32 cellular contexts compared by ENCODE assay signal in the genomic region with DNA sequence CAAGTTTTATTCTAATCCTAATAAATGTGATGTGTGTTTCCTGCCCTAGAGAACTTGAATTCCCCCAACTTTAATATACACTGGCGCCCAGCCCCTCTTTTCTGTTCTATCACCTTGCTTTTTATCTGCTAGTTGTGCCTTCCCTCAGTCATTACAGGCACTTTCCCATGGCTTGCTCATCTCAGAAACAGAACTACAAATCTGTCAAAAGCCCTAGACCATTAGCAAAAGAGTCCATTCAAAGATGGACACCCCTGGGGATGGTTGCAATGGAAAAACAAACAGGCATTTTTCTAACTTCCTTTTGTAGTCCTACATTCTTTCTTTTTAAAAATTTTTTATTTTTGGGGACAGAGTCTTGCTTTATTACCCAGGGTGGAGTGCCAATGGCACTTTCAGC. TPM values are rescaled to one million over a fixed set of nuclear protein-coding genes. Genes with fewer than 3 reads are reported as not detected.
A peak's percentile ranks its signal among the peaks of the same experiment; 100 is the strongest.
DNase-seq lines count a peak whose midpoint lies in the region; ATAC-seq and TF ChIP-seq lines count a peak whose summit lies in the region.
"Had no signal": no experiment of that assay in that cellular context is flagged by ENCODE, and none has a peak within 500 bp of the region (broad histone marks: within the 10 kb centered on the region; RNA-seq: fewer than 3 reads in every experiment).

No MANE protein-coding gene starts in this region.

- peak; percentile 66 for ATAC-seq in GM18868 (IDR thresholded peaks at IDR 0.05; ENCODE audit: unreplicated experiment)
- ATAC-seq in Panc1: no peak
- ATAC-seq: A549; CD8-positive, alpha-beta T cell had no signal

- H3K4me1 Mint-ChIP-seq in nephron progenitor cell: peaks cover 57% of the 10 kb centered on the region
- H3K4me1 Mint-ChIP-seq: B cell; CD14-positive monocyte; CD4-positive, CD25-positive, alpha-beta regulatory T cell; CD8-positive, alpha-beta memory T cell had no signal

- no peaks in the 10 kb centered on the region for H3K4me1 ChIP-seq in Panc1 (ENCODE audit: control insufficient read depth, insufficient read depth, low read length)
- H3K4me1 ChIP-seq in left ventricle myocardium inferior: peaks cover 21% of the 10 kb centered on the region
- H3K4me1 ChIP-seq: A549; BLaER1 treated with 17β-estradiol and CSF1 and Interleukin-3, amounts not matched to agents 10 nM and 100 nM; Caco-2 had no signal

- in situ Hi-C loops in Panc1 (cut with HindIII; ENCODE audit: low pct_unique_long_range_greater_than_20kb, low sequenced_read_pairs): no loop called here

- H3K36me3 ChIP-seq in Panc1 (ENCODE audit: control insufficient read depth, insufficient read depth, low read length): no peaks in the 10 kb centered on the region
- no peaks in the 10 kb centered on the region for H3K36me3 ChIP-seq in left ventricle myocardium inferior
- H3K36me3 ChIP-seq: BE2C; BLaER1; BLaER1 treated with 17β-estradiol and CSF1 and Interleukin-3, amounts not matched to agents 10 nM and 100 nM had no signal

- peak overlapping the region; percentile 52 for H3K27ac Mint-ChIP-seq in nephron progenitor cell
- H3K27ac Mint-ChIP-seq: B cell; CD4-positive, alpha-beta memory T cell; CD4-positive, alpha-beta T cell; CD4-positive, CD25-positive, alpha-beta regulatory T cell; CD8-positive, alpha-beta memory T cell; CD8-positive, alpha-beta T cell had no signal

- H3K36me3 Mint-ChIP-seq in nephron progenitor cell (ENCODE audit: low read depth): no peaks in the 10 kb centered on the region
- H3K36me3 Mint-ChIP-seq: CD8-positive, alpha-beta memory T cell; CD8-positive, alpha-beta T cell had no signal

- DNase-seq in Panc1 (ENCODE audit: low read depth, low spot score) (no peak), nephron progenitor cell (no peak), left ventricle myocardium inferior (no peak), NCI-H1105 (lab: John Stamatoyannopoulos, UW) (no peak), DMS 273 treated with DMSO at 0.1 percent for 48 hours (lab: John Stamatoyannopoulos, UW) (no peak)
- DNase-seq: 8988T; ACHN; AML-193; BE2C; C1 segment of cervical spinal cord; Caco-2; Calu3; CD4-positive, alpha-beta memory T cell; CD4-positive, alpha-beta T cell; CD4-positive, CD25-positive, alpha-beta regulatory T cell; CD8-positive, alpha-beta memory T cell; CD8-positive, alpha-beta T cell; COR-L47; DMS153; DMS53; DMS79; DMS79 treated with DMSO at 0.1 percent for 48 hours; DND-41; EL had no signal

- H3K9me3 ChIP-seq in Panc1 (ENCODE audit: control insufficient read depth, insufficient read depth, low read depth, low read length) (no peaks in the 10 kb centered on the region), left ventricle myocardium inferior (replicated peaks) (peaks cover 5% of the 10 kb centered on the region)
- H3K9me3 ChIP-seq: A549; BE2C; BLaER1; BLaER1 treated with 17β-estradiol and CSF1 and Interleukin-3, amounts not matched to agents 10 nM and 100 nM; Caco-2 had no signal

- H3K4me3 ChIP-seq in Panc1 (ENCODE audit: low read depth in 2 of 2, low read length in 2 of 2) (no peak overlapping the region), left ventricle myocardium inferior (no peak overlapping the region)
- H3K4me3 ChIP-seq: A549; BLaER1; BLaER1 treated with 17β-estradiol and CSF1 and Interleukin-3, amounts not matched to agents 10 nM and 100 nM had no signal

- no TSS peak for BruUV-seq in Panc1 (replicated peaks; lab: Mats Ljungman, UMichigan)

- H3K4me3 Mint-ChIP-seq in nephron progenitor cell: no peak overlapping the region
- H3K4me3 Mint-ChIP-seq: B cell; CD14-positive monocyte; CD4-positive, alpha-beta memory T cell; CD4-positive, alpha-beta T cell; CD4-positive, CD25-positive, alpha-beta regulatory T cell; CD8-positive, alpha-beta memory T cell; CD8-positive, alpha-beta T cell had no signal

- H3K27me3 Mint-ChIP-seq in nephron progenitor cell (ENCODE audit: low read depth, poor library complexity): peaks cover 8% of the 10 kb centered on the region
- H3K27me3 Mint-ChIP-seq: B cell; CD4-positive, alpha-beta memory T cell; CD4-positive, alpha-beta T cell had no signal

- H3K27ac ChIP-seq in Panc1 (ENCODE audit: low read length) (peak overlapping the region; percentile 12; the same call in 1 of the 2 replicates), left ventricle myocardium inferior (replicated peaks) (no peak overlapping the region)
- H3K27ac ChIP-seq: 22Rv1; A549; BLaER1; BLaER1 treated with 17β-estradiol and CSF1 and Interleukin-3, amounts not matched to agents 10 nM and 100 nM; C4-2B had no signal

- intact Hi-C loops in Panc1 (cut with micrococcal nuclease; ENCODE audit: unreplicated experiment) (no loop called here), left ventricle myocardium inferior (cut with micrococcal nuclease) (loop anchor here (10.0 kb wide), 1 partner anchor 95 kb away; no protein-coding TSS in a partner anchor)

- CTCF ChIA-PET in Panc1 (lab: Charles Lee): interaction anchor here (0.6 kb wide), 1 partner anchor 60 kb away, joined by 4 read pairs; no protein-coding TSS in a partner anchor

- H3K9me3 Mint-ChIP-seq in nephron progenitor cell: peaks cover 4% of the 10 kb centered on the region
- H3K9me3 Mint-ChIP-seq: CD8-positive, alpha-beta T cell had no signal

- TF ChIP-seq CTCF in Panc1 (IDR thresholded peaks at IDR 0.05) (no peak), nephron progenitor cell (IDR thresholded peaks at IDR 0.05) (no peak), left ventricle myocardium inferior (IDR thresholded peaks at IDR 0.05; ENCODE audit: borderline replicate concordance) (no peak)

- H3K27me3 ChIP-seq in Panc1 (ENCODE audit: control insufficient read depth, insufficient read depth, low read length) (no peaks in the 10 kb centered on the region), left ventricle myocardium inferior (ENCODE audit: low read depth) (no peaks in the 10 kb centered on the region)
- H3K27me3 ChIP-seq: BE2C; BLaER1; BLaER1 treated with 17β-estradiol and CSF1 and Interleukin-3, amounts not matched to agents 10 nM and 100 nM had no signal

- POLR2A ChIA-PET in Panc1 (lab: Charles Lee): no interaction called here

RNA-seq across cellular contexts. Expression of a gene that starts 48.2 kb away (rescaled TPM):
- total RNA-seq in Panc1 (2021; ENCODE audit: unreplicated experiment) (14.5 TPM), left ventricle myocardium inferior (131 TPM)
- polyA plus RNA-seq in Panc1 (2012; ENCODE audit: insufficient read length): 7.7 TPM
- total RNA-seq: Caco-2 had no signal
